In the genomic region with DNA sequence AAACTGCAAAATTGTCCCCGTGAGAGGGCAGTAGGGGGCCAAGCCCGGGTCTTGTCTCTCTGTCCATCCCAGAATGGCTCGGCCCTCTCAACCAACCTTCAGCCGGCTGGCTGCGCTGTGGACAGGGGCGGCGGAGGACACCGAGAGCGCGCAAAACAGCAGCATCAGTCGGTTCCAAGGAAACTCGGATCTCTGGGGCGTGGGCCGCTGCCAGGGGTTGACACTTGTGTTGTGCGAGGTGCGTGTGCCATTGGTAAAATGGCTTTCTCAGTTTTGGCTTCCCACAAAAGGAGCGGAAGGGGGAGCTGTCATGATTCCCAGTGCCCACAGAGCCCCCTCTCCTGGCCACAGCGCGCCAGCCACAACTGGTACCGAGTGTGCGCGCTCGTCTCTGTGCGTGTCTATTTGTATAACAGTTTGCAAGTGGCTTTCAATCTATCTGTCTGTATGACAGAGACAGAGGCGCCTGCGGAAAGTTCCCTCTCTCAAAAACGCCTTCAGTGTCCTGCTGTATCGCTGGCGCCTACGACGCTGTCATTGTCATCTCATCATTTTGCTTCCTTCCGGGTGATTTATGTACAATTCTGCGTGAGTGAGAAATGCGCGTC, we compare ENCODE assay signal across 8 cellular contexts. TPM values are rescaled to one million over a fixed set of nuclear protein-coding genes. Genes with fewer than 3 reads are reported as not detected.
DNase-seq lines count a peak whose midpoint lies in the region; ATAC-seq, FAIRE-seq and TF ChIP-seq lines count a peak whose summit lies in the region.

No MANE protein-coding gene starts in this region.

- WGBS in small intestine, 3 donors, result 3 to 11% (median 10%) methylated on average over 35 of the region's 35 CpGs

- no peak overlapping the region for H3K27ac ChIP-seq in uterus
- H3K27ac ChIP-seq in small intestine (ENCODE audit: low read depth in 1 of 2, low read length in 1 of 2), result no peak overlapping the region

- peak; percentile 17 for DNase-seq in OCI-M1 (lab: John Stamatoyannopoulos, UW)
- DNase-seq in dermis microvascular lymphatic vessel endothelial cell (ENCODE audit: low read depth in 2 of 2), result peak; percentile 3 to 29
- DNase-seq in midbrain (lab: John Stamatoyannopoulos, UW), result peak; percentile 64
- peak; percentile 8 to 17 for DNase-seq in uterus
- DNase-seq in NCI-H446 (lab: John Stamatoyannopoulos, UW), result no peak
- DNase-seq in small intestine, result no peak

- H3K36me3 ChIP-seq in uterus (no peaks in the 10 kb centered on the region), small intestine (ENCODE audit: control insufficient read depth in 2 of 2, insufficient read depth in 2 of 2, low read length in 2 of 2) (no peaks in the 10 kb centered on the region)

- ATAC-seq in GM18858 (IDR thresholded peaks at IDR 0.05; ENCODE audit: unreplicated experiment) (peak; percentile 34), GM19397 (IDR thresholded peaks at IDR 0.05; ENCODE audit: unreplicated experiment) (no peak)

- H3K27me3 ChIP-seq in uterus, result peaks cover 0 to 21% of the 10 kb centered on the region in 2 donors
- H3K27me3 ChIP-seq in small intestine (ENCODE audit: control insufficient read depth in 2 of 2, insufficient read depth in 2 of 2, low read length in 2 of 2), result peaks cover 4 to 26% of the 10 kb centered on the region in 2 donors

- H3K4me1 ChIP-seq in uterus, result no peaks in the 10 kb centered on the region
- H3K4me1 ChIP-seq in small intestine (ENCODE audit: control insufficient read depth in 2 of 2, insufficient read depth in 1 of 2, low read depth in 1 of 2, low read length in 1 of 2), result no peaks in the 10 kb centered on the region

- H3K4me3 ChIP-seq in uterus (peak overlapping the region in 1 of 2 donors; percentile 18), small intestine (ENCODE audit: low read depth in 1 of 2, low read length in 2 of 2) (no peak overlapping the region)

- H3K9me3 ChIP-seq in uterus (no peaks in the 10 kb centered on the region), small intestine (ENCODE audit: control insufficient read depth, low read depth) (no peaks in the 10 kb centered on the region)

- intact Hi-C loops in uterus (cut with DNase I; ENCODE audit: low total_unique reads), result no loop called here

- no peak for TF ChIP-seq POLR2A in uterus (IDR thresholded peaks at IDR 0.05)

- no peak for FAIRE-seq in small intestine (lab: Jason Lieb, UNC)

- no peak for TF ChIP-seq CTCF in uterus (IDR thresholded peaks at IDR 0.05)

RNA-seq across cellular contexts. Expression of a gene that starts 1.9 kb away (rescaled TPM):
- total RNA-seq in dermis microvascular lymphatic vessel endothelial cell (not detected in 2 replicates), uterus (10 to 100 TPM in 1 of 4 donors, 1 to 10 TPM in 1, not detected in 2; 1.5 to 25.0 TPM)
- under 1 TPM in 1 of 3 donors, not detected in 2; 0.37 TPM for polyA plus RNA-seq in small intestine

Comparison
In these comparisons a context has a peak if more than half of its experiments do, and no peak if none do; other contexts are left out.
1. DNase-seq: peak in OCI-M1 (single experiment), dermis microvascular lymphatic vessel endothelial cell (2 of 2), midbrain (single experiment) and uterus (2 of 2); none in NCI-H446 (0 of 2) and small intestine (single experiment).